17 cellular contexts compared by ENCODE assay signal in the genomic region with DNA sequence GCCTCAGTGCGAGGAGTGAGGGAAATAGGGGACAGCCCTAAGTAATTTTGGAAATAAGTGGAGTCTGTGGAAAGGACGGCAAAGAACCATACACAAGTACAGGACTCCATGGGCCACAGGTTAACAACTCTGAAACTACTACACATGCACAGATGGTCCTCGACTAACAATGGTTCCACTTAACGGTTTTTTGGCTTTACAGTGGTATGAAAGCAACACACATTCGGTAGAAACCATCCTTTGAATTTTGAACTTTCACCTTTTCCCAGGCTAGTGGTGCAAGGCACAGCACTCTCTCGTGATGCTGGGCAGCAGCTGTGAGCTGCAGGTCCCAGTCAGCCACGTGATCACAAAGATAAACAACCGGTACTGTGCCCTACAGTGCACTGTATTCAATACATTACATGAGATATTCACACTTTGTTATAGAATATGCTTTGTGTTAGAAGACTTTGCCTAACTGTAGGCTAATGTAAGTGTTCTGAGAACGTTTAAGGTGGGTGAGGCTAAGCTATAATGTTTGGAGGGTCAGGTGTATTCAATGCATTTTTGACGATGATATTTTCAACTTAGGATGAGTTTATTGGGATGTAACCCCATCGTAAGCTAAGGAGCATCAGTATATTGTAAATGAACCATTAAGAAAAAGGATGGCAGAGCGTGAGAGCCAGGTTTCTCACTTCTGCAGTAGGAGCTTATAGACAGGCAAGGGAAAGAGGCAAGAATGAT. TPM values are rescaled to one million over a fixed set of nuclear protein-coding genes. Genes with fewer than 3 reads are reported as not detected.
DNase-seq lines count a peak whose midpoint lies in the region; ATAC-seq and TF ChIP-seq lines count a peak whose summit lies in the region.
"Had no signal": no experiment of that assay in that cellular context is flagged by ENCODE, and none has a peak within 500 bp of the region (broad histone marks: within the 10 kb centered on the region; RNA-seq: fewer than 3 reads in every experiment).

No MANE protein-coding gene starts in this region.

- no peak overlapping the region for H2AFZ ChIP-seq in GM23248

- WGBS in GM23248 (ENCODE audit: low coverage in 1 of 2, low lambda C conversion rate in 2 of 2, missing lambda C conversion rate in 2 of 2), 2 experiments: 85 to 88% methylated on average over 12 of the region's 12 CpGs

- in situ Hi-C loops in G401 (cut with HindIII; ENCODE audit: low sequenced_read_pairs) (no loop called here), GM23248 (cut with MboI) (no loop called here)

- H3K36me3 ChIP-seq in mucosa of descending colon (ENCODE audit: low read depth) (no peaks in the 10 kb centered on the region), GM23248 (ENCODE audit: low read depth) (no peaks in the 10 kb centered on the region)
- H3K36me3 ChIP-seq: Peyer's patch had no signal

- H3K4me1 ChIP-seq in mucosa of descending colon (ENCODE audit: low read depth) (peaks cover 20% of the 10 kb centered on the region), GM23248 (ENCODE audit: insufficient read depth) (no peaks in the 10 kb centered on the region)

- intact Hi-C loops in mucosa of descending colon (cut with DNase I, micrococcal nuclease): no loop called here

- no peak overlapping the region for H3K27ac ChIP-seq in GM23248
- H3K27ac ChIP-seq: Peyer's patch had no signal

- no peaks in the 10 kb centered on the region for H3K9me2 ChIP-seq in GM23248 (ENCODE audit: insufficient read depth)

- 0 out of 2 replicates have a peak, but pooled peaks cover 9% of the 10 kb centered on the region for H3F3A ChIP-seq in GM23248 (ENCODE audit: insufficient read depth)

- H3K79me2 ChIP-seq in GM23248 (ENCODE audit: insufficient read depth): no peaks in the 10 kb centered on the region; the same call in 1 of the 2 replicates

- H4K20me1 ChIP-seq in GM23248 (ENCODE audit: insufficient read depth): no peaks in the 10 kb centered on the region

- H3K27me3 ChIP-seq in GM23248 (replicated peaks; ENCODE audit: insufficient read depth): no peaks in the 10 kb centered on the region
- H3K27me3 ChIP-seq: Peyer's patch had no signal

- H3K9me3 ChIP-seq in mucosa of descending colon (peaks cover 2% of the 10 kb centered on the region), GM23248 (ENCODE audit: low read depth) (no peaks in the 10 kb centered on the region)
- H3K9me3 ChIP-seq: Peyer's patch had no signal

- DNase-seq in DMS153 (lab: John Stamatoyannopoulos, UW) (peak; percentile 34), NCI-H146 treated with DMSO at 0.1 percent for 48 hours (lab: John Stamatoyannopoulos, UW; ENCODE audit: unreplicated experiment) (peak; percentile 42), brain pericyte (ENCODE audit: low read depth, low spot score) (peak; percentile 68), mucosa of descending colon (peak in 1 of 3 donors; percentile 51), glomerular visceral epithelial cell (ENCODE audit: extremely low spot score) (no peak), G401 (ENCODE audit: low spot score) (no peak), GM23248 (no peak)
- DNase-seq: activated CD4-positive, alpha-beta T cell treated with anti-CD3 and anti-CD28 coated beads, Interleukin-2, amount 10 ng/mL, durations not matched to agents 24 days and 14 days; activated T-cell treated with anti-CD3 and anti-CD28 coated beads, Interleukin-2, amount 50 U/mL, for 48 hours; amniotic stem cell; DMS79 treated with DMSO at 0.1 percent for 48 hours; NCI-H2029; posterior cingulate gyrus; stimulated activated CD4-positive, alpha-beta T cell treated with anti-CD3 and anti-CD28 coated beads, Interleukin-2, amount 100 ng/mL, for 48 hours; T-helper 17 cell had no signal

- no peak overlapping the region for H3K4me2 ChIP-seq in GM23248 (ENCODE audit: unreplicated experiment)

- ATAC-seq in mucosa of descending colon: peak; percentile 82
- ATAC-seq in GM21423 (IDR thresholded peaks at IDR 0.05; ENCODE audit: unreplicated experiment): no peak
- ATAC-seq: T-helper 17 cell had no signal

- no peak overlapping the region for H3K4me3 ChIP-seq in mucosa of descending colon
- H3K4me3 ChIP-seq in GM23248: no peak overlapping the region
- H3K4me3 ChIP-seq: Peyer's patch had no signal

- no peak for TF ChIP-seq CTCF in mucosa of descending colon (IDR thresholded peaks at IDR 0.05)

- H3K9ac ChIP-seq in GM23248: no peak overlapping the region

RNA-seq across cellular contexts. Expression of a gene that starts 44.6 kb away (rescaled TPM):
- total RNA-seq in mucosa of descending colon: 10 to 100 TPM; 14.4 to 28.8 (median 17.7) TPM
- 2.3 and 5.8 TPM in 2 replicates for total RNA-seq in G401 (2014; rRNA removed; shearing (Covaris generic))
- 2.6 and 3.4 TPM in 2 replicates for total RNA-seq in GM23248 (2014; rRNA removed; shearing (Covaris generic))
- 2.3 and 2.5 TPM in 2 replicates for polyA plus RNA-seq in GM23248 (2016; fragmentation: Nextera tagmentation; extraction: Ambion mirVana)

Comparison
In these comparisons a context has a peak if more than half of its experiments do, and no peak if none do; other contexts are left out.
1. DNase-seq: peak in DMS153 (single experiment), NCI-H146 treated with DMSO at 0.1 percent for 48 hours (single experiment) and brain pericyte (single experiment); none in glomerular visceral epithelial cell (single experiment), G401 (single experiment) and GM23248 (single experiment).